Comparison of ENCODE assay signal across 18 cellular contexts in genomic region chr17:45851022-45851421, GRCh38. TPM values are rescaled to one million over a fixed set of nuclear protein-coding genes. Genes with fewer than 3 reads are reported as not detected.
DNase-seq lines count a peak whose midpoint lies in the region; ATAC-seq and TF ChIP-seq lines count a peak whose summit lies in the region.
"Had no signal": no experiment of that assay in that cellular context is flagged by ENCODE, and none has a peak within 500 bp of the region (broad histone marks: within the 10 kb centered on the region; RNA-seq: fewer than 3 reads in every experiment).

No MANE protein-coding gene starts in this region.

- no peaks in the 10 kb centered on the region for H3K79me2 ChIP-seq in MM.1S (ENCODE audit: low read length)
- no peaks in the 10 kb centered on the region for H3K79me2 ChIP-seq in osteoblast (ENCODE audit: insufficient read depth, low read length)

- H3K27ac ChIP-seq in HEK293 (ENCODE audit: extremely low read depth, low read depth, low read length), result no peak overlapping the region
- no peak overlapping the region for H3K27ac ChIP-seq in MM.1S (ENCODE audit: low read length)
- no peak overlapping the region for H3K27ac ChIP-seq in naive thymus-derived CD4-positive, alpha-beta T cell (ENCODE audit: low read depth, low read length)
- no peak overlapping the region for H3K27ac ChIP-seq in thyroid gland
- H3K27ac ChIP-seq in osteoblast (ENCODE audit: low read depth, low read length), result no peak overlapping the region
- H3K27ac ChIP-seq: C4-2B had no signal

- 0 out of 2 replicates have a peak overlapping the region, but pooled peaks have one; percentile 18 for H2AFZ ChIP-seq in MM.1S (ENCODE audit: low read length)
- no peak overlapping the region for H2AFZ ChIP-seq in osteoblast (ENCODE audit: low read length)

- WGBS in thyroid gland, 2 donors, result 82 to 98% methylated on average over 6 of the region's 6 CpGs

- H3K4me3 Mint-ChIP-seq in naive thymus-derived CD4-positive, alpha-beta T cell, result no peak overlapping the region
- H3K4me3 Mint-ChIP-seq: CD4-positive, alpha-beta T cell had no signal

- H3K4me3 ChIP-seq in HEK293 (ENCODE audit: low read depth, low read length) (no peak overlapping the region), MM.1S (ENCODE audit: low read length) (no peak overlapping the region), thyroid gland (replicated peaks in 1 of 3) (no peak overlapping the region), osteoblast (ENCODE audit: insufficient read depth, low read length) (no peak overlapping the region)
- H3K4me3 ChIP-seq in naive thymus-derived CD4-positive, alpha-beta T cell (ENCODE audit: low read length), result no peak overlapping the region

- no peaks in the 10 kb centered on the region for H3K9me3 ChIP-seq in HEK293 (ENCODE audit: control insufficient read depth, insufficient read depth, low read depth, low read length)
- no peaks in the 10 kb centered on the region for H3K9me3 ChIP-seq in MM.1S (replicated peaks; ENCODE audit: insufficient read depth, low read length)
- no peaks in the 10 kb centered on the region for H3K9me3 ChIP-seq in naive thymus-derived CD4-positive, alpha-beta T cell (ENCODE audit: control insufficient read depth in 2 of 3, low read length in 3 of 3)
- no peaks in the 10 kb centered on the region for H3K9me3 ChIP-seq in thyroid gland
- H3K9me3 ChIP-seq in osteoblast (ENCODE audit: low read depth, low read length), result no peaks in the 10 kb centered on the region
- H3K9me3 ChIP-seq: BE2C, Caco-2 had no signal

- 0 out of 2 replicates have a peak, but pooled peaks cover 4% of the 10 kb centered on the region for H3F3A ChIP-seq in MM.1S (ENCODE audit: insufficient read depth, low read length)

- DNase-seq in MM.1S, result no peak
- DNase-seq in naive thymus-derived CD4-positive, alpha-beta T cell, result no peak
- DNase-seq in stimulated activated naive CD8-positive, alpha-beta T cell treated with anti-CD3 and anti-CD28 coated beads, Interleukin-15, Interleukin-2, amounts not matched to agents 100 U/mL and 50 U/mL, for 24 hours, result no peak
- no peak for DNase-seq in SKM-1 (lab: John Stamatoyannopoulos, UW; ENCODE audit: unreplicated experiment)
- DNase-seq in thyroid gland, result no peak
- no peak for DNase-seq in osteoblast (ENCODE audit: insufficient read length, low spot score, missing footprints)
- DNase-seq: ACHN; BE2C; CD4-positive, alpha-beta T cell; DMS79; GDM1; GOT3 had no signal

- CTCF ChIA-PET in HEK293 (lab: Yijun Ruan, JAX), result interaction anchor here (1.2 to 3.0 kb wide), 12 partner anchors 10 to 424 kb away, joined by 3 to 49 read pairs (median 14); no protein-coding TSS in a partner anchor
- CTCF ChIA-PET in naive thymus-derived CD4-positive, alpha-beta T cell (lab: Charles Lee), result interaction anchor here (1.5 kb wide), 1 partner anchor 11 kb away, joined by 5 read pairs; no protein-coding TSS in a partner anchor

- H3K9me3 Mint-ChIP-seq in naive thymus-derived CD4-positive, alpha-beta T cell, result peaks cover 0 to 3% (median 0%) of the 10 kb centered on the region in 11 donors
- H3K9me3 Mint-ChIP-seq: CD4-positive, alpha-beta T cell had no signal

- TF ChIP-seq CTCF in HEK293 (tag by site-specific recombination; IDR thresholded peaks at IDR 0.05) (no peak), MM.1S (IDR thresholded peaks at IDR 0.05; ENCODE audit: low read length) (no peak), thyroid gland (IDR thresholded peaks at IDR 0.05) (no peak), osteoblast (IDR thresholded peaks at IDR 0.05; ENCODE audit: extremely low read depth, low read depth, low read length) (no peak)

- H3K36me3 ChIP-seq in HEK293 (ENCODE audit: control insufficient read depth in 2 of 2, insufficient read depth in 1 of 2, low read length in 2 of 2), result no peaks in the 10 kb centered on the region
- H3K36me3 ChIP-seq in MM.1S (replicated peaks; ENCODE audit: insufficient read depth, low read length), result no peaks in the 10 kb centered on the region
- no peaks in the 10 kb centered on the region for H3K36me3 ChIP-seq in naive thymus-derived CD4-positive, alpha-beta T cell (ENCODE audit: control insufficient read depth in 2 of 3, insufficient read depth in 3 of 3, low read length in 3 of 3)
- H3K36me3 ChIP-seq in thyroid gland, result no peaks in the 10 kb centered on the region
- no peaks in the 10 kb centered on the region for H3K36me3 ChIP-seq in osteoblast (ENCODE audit: insufficient read depth, low read length)
- H3K36me3 ChIP-seq: BE2C had no signal

- H3K9ac ChIP-seq in MM.1S (ENCODE audit: low read length), result no peak overlapping the region

- H3K9me2 ChIP-seq in MM.1S (replicated peaks; ENCODE audit: insufficient read depth, low read length), result no peaks in the 10 kb centered on the region

- peak; percentile 34 for ATAC-seq in naive thymus-derived CD4-positive, alpha-beta T cell
- ATAC-seq in stimulated activated naive CD8-positive, alpha-beta T cell treated with anti-CD3 and anti-CD28 coated beads, Interleukin-15, Interleukin-2, amounts not matched to agents 100 U/mL and 50 U/mL, for 24 hours, result peak; percentile 19
- ATAC-seq: HCT116 had no signal

- peaks cover 4 to 15% (median 11%) of the 10 kb centered on the region in 5 donors for H3K27me3 Mint-ChIP-seq in naive thymus-derived CD4-positive, alpha-beta T cell

- peaks cover 0 to 4% (median 0%) of the 10 kb centered on the region in 5 donors for H3K36me3 Mint-ChIP-seq in naive thymus-derived CD4-positive, alpha-beta T cell

- POLR2A ChIA-PET in HEK293 (lab: Yijun Ruan, JAX), result no interaction called here
- POLR2A ChIA-PET in naive thymus-derived CD4-positive, alpha-beta T cell (lab: Charles Lee), result no interaction called here

- H4K20me1 ChIP-seq in MM.1S (ENCODE audit: insufficient read depth, low read length), result no peaks in the 10 kb centered on the region
- H4K20me1 ChIP-seq in osteoblast (ENCODE audit: insufficient read depth, low read length), result no peaks in the 10 kb centered on the region

- intact Hi-C loops in naive thymus-derived CD4-positive, alpha-beta T cell (cut with micrococcal nuclease), result loop anchor here (5.0 kb wide), 1 partner anchor 209 kb away; no protein-coding TSS in a partner anchor
- intact Hi-C loops in thyroid gland (cut with DNase I), result no loop called here

- H3K4me2 ChIP-seq in MM.1S (ENCODE audit: low read depth, low read length) (no peak overlapping the region), osteoblast (ENCODE audit: insufficient read depth, low read length) (no peak overlapping the region)

- H3K4me1 ChIP-seq in HEK293 (ENCODE audit: control insufficient read depth, insufficient read depth, low read length) (no peaks in the 10 kb centered on the region), MM.1S (ENCODE audit: low read length) (peaks cover 17% of the 10 kb centered on the region), thyroid gland (no peaks in the 10 kb centered on the region), osteoblast (ENCODE audit: insufficient read depth, low read length) (no peaks in the 10 kb centered on the region)
- no peaks in the 10 kb centered on the region for H3K4me1 ChIP-seq in naive thymus-derived CD4-positive, alpha-beta T cell (ENCODE audit: control insufficient read depth in 2 of 2, insufficient read depth in 2 of 2, low read length in 2 of 2)
- H3K4me1 ChIP-seq: BE2C, Caco-2 had no signal

- peaks cover 0 to 7% (median 3%) of the 10 kb centered on the region in 7 donors for H3K4me1 Mint-ChIP-seq in naive thymus-derived CD4-positive, alpha-beta T cell

- TF ChIP-seq POLR2A in thyroid gland (IDR thresholded peaks at IDR 0.05), result no peak

- H3K27me3 ChIP-seq in MM.1S (replicated peaks; ENCODE audit: insufficient read depth, low read length) (peaks cover 15% of the 10 kb centered on the region), thyroid gland (no peaks in the 10 kb centered on the region), osteoblast (ENCODE audit: insufficient read depth, low read length) (no peaks in the 10 kb centered on the region)
- no peaks in the 10 kb centered on the region for H3K27me3 ChIP-seq in naive thymus-derived CD4-positive, alpha-beta T cell (ENCODE audit: control insufficient read depth in 2 of 2, insufficient read depth in 2 of 2, low read length in 2 of 2)

- H3K27ac Mint-ChIP-seq in naive thymus-derived CD4-positive, alpha-beta T cell, result no peak overlapping the region
- H3K27ac Mint-ChIP-seq: CD4-positive, alpha-beta T cell had no signal

TF ChIP-seq in HEK293, 187 proteins besides CTCF, POLR2A, EP300 and RAD21:
- peak; percentile 92 for TF ChIP-seq ZNF18 (tag by site-specific recombination; IDR thresholded peaks at IDR 0.05)
- TF ChIP-seq ZBTB48 (tag by site-specific recombination; IDR thresholded peaks at IDR 0.05), result no peak

RNA-seq across cellular contexts. Expression of gene SPPL2C, which starts 6.3 kb away (rescaled TPM):
- not detected for total RNA-seq in naive thymus-derived CD4-positive, alpha-beta T cell
- polyA plus RNA-seq in naive thymus-derived CD4-positive, alpha-beta T cell, result not detected
- under 1 TPM in 1 of 4 donors, not detected in 3; 0.13 TPM for total RNA-seq in thyroid gland
- total RNA-seq in osteoblast, result not detected in 2 replicates
- total RNA-seq: Caco-2; CD4-positive, alpha-beta T cell; Daoy; H7 had no signal

RNA-seq across cellular contexts. Expression of gene MAPT, which starts 43.3 kb away (rescaled TPM):
- total RNA-seq in naive thymus-derived CD4-positive, alpha-beta T cell, result 1 to 10 TPM in 3 of 5 experiments, under 1 TPM in 2; 0.27 to 1.3 (median 1.1) TPM
- polyA plus RNA-seq in naive thymus-derived CD4-positive, alpha-beta T cell, result under 1 TPM; 0.12 to 0.80 TPM
- total RNA-seq in thyroid gland (1 to 10 TPM in 2 of 4 donors, under 1 TPM in 2; 0.54 to 1.8 (median 0.92) TPM), osteoblast (0.29 and 0.36 TPM in 2 replicates)
